8 cellular contexts compared by ENCODE assay signal in genomic region chr1:236144033-236144432, GRCh38. TPM values are rescaled to one million over a fixed set of nuclear protein-coding genes. Genes with fewer than 3 reads are reported as not detected.
DNase-seq lines count a peak whose midpoint lies in the region; ATAC-seq, FAIRE-seq and TF ChIP-seq lines count a peak whose summit lies in the region.

No MANE protein-coding gene starts in this region.

- no peaks in the 10 kb centered on the region; a peak in 1 of 5 replicates for H3K9me3 Mint-ChIP-seq in H9
- no peaks in the 10 kb centered on the region for H3K9me3 Mint-ChIP-seq in MCF 10A (ENCODE audit: unreplicated experiment)

- no peak overlapping the region for H2BK12ac ChIP-seq in H9 (ENCODE audit: insufficient read length, low read depth, low read length)

- no peak overlapping the region for H4K5ac ChIP-seq in H9 (ENCODE audit: insufficient read length, low read depth, low read length)

- intact Hi-C loops in MCF 10A (cut with micrococcal nuclease) (no loop called here), lower leg skin (cut with DNase I; ENCODE audit: low total_unique reads) (no loop called here)

- H3K27me3 Mint-ChIP-seq in H9 (ENCODE audit: low read depth) = peaks cover 54% of the 10 kb centered on the region
- peaks cover 27% of the 10 kb centered on the region for H3K27me3 Mint-ChIP-seq in MCF 10A (ENCODE audit: insufficient read depth, unreplicated experiment)

- H3K23me2 ChIP-seq in H9 (ENCODE audit: insufficient read length, low read depth, low read length, poor library complexity, severe bottlenecking) = peaks cover 18% of the 10 kb centered on the region

- H2BK15ac ChIP-seq in H9 (ENCODE audit: low read depth, low read length) = no peak overlapping the region

- H3K27ac ChIP-seq in A549 (no peak overlapping the region), H9 (ENCODE audit: insufficient read length, low read depth, low read length) (no peak overlapping the region)

- H3T11ph ChIP-seq in H9 (ENCODE audit: low read length) = no peak overlapping the region

- H3K36me3 Mint-ChIP-seq in H9 (ENCODE audit: insufficient read depth in 1 of 3, low read depth in 3 of 3) (peaks cover 0 to 6% (median 0%) of the 10 kb centered on the region in 3 experiments; a peak in 3 of 7 replicates), MCF 10A (ENCODE audit: insufficient read depth, unreplicated experiment) (no peaks in the 10 kb centered on the region)

- FAIRE-seq in A549 (lab: Jason Lieb, UNC) = no peak

- 94% methylated on average over 14 of the region's 14 CpGs for WGBS in A549 (ENCODE audit: missing lambda C conversion rate)
- no CpG with 5 or more reads among the region's 14 CpGs for WGBS in H9 (ENCODE audit: extremely low coverage, insufficient read length, low lambda C conversion rate)
- 74 to 93% methylated on average over 14 of the region's 14 CpGs for WGBS in lower leg skin, 2 donors

- H3K56ac ChIP-seq in H9 (ENCODE audit: insufficient read length, low read depth, low read length) = no peak overlapping the region

- H3K23ac ChIP-seq in H9 (ENCODE audit: insufficient read length, low read depth, low read length) = no peak overlapping the region

- H3K79me1 ChIP-seq in H9 (ENCODE audit: insufficient read depth, low read depth, low read length, poor library complexity, severe bottlenecking) = no peaks in the 10 kb centered on the region

- TF ChIP-seq EP300 in A549 (IDR thresholded peaks at IDR 0.05) = no peak

- H3K4me3 ChIP-seq in A549 (no peak overlapping the region), mononuclear cell (ENCODE audit: low read length) (peak overlapping the region; percentile 62), lower leg skin (ENCODE audit: low read depth, poor library complexity, severe bottlenecking) (no peak overlapping the region)

- no peak for TF ChIP-seq POLR2A in A549 (IDR thresholded peaks at IDR 0.05; ENCODE audit: low read length)
- TF ChIP-seq POLR2A in lower leg skin (IDR thresholded peaks at IDR 0.05) = no peak

- CTCF ChIA-PET in A549 (lab: Yijun Ruan, JAX) (interaction anchor here (0.6 kb wide), 1 partner anchor 38 kb away, joined by 3 read pairs; no protein-coding TSS in a partner anchor), MCF 10A (lab: Yijun Ruan, JAX) (interaction anchor here (0.6 to 1.7 kb wide), 6 partner anchors 12 to 452 kb away, joined by 3 to 6 read pairs (median 4); no protein-coding TSS in a partner anchor)

- H2BK20ac ChIP-seq in H9 (ENCODE audit: low read depth, low read length, poor library complexity, severe bottlenecking) = no peak overlapping the region

- H3K14ac ChIP-seq in H9 (ENCODE audit: insufficient read depth, low read length) = no peak overlapping the region

- H3K27me3 ChIP-seq in H9 (ENCODE audit: insufficient read depth, low read length) (peaks cover 20% of the 10 kb centered on the region; the same call in 1 of the 2 replicates), mononuclear cell (ENCODE audit: insufficient read depth, low read length) (peaks cover 27% of the 10 kb centered on the region)

- BruUV-seq in MCF 10A (replicated peaks; lab: Mats Ljungman, UMichigan) = no TSS peak

- no peak overlapping the region for H3K27ac Mint-ChIP-seq in H9
- no peak overlapping the region for H3K27ac Mint-ChIP-seq in MCF 10A (ENCODE audit: low read depth, unreplicated experiment)

- H3K9ac ChIP-seq in H9 (ENCODE audit: extremely low read depth, insufficient read length, low read length) = no peak overlapping the region

- H3K9me3 ChIP-seq in A549 (no peaks in the 10 kb centered on the region), H9 (ENCODE audit: control insufficient read depth, low read depth, low read length) (no peaks in the 10 kb centered on the region), mononuclear cell (ENCODE audit: low read depth, low read length) (no peaks in the 10 kb centered on the region)

- H3K4me1 Mint-ChIP-seq in H9 = peaks cover 29 to 39% of the 10 kb centered on the region in 2 experiments
- peaks cover 19% of the 10 kb centered on the region for H3K4me1 Mint-ChIP-seq in MCF 10A (ENCODE audit: insufficient read depth, unreplicated experiment)

- no peak for ATAC-seq in A549

- no peak overlapping the region for H2AK5ac ChIP-seq in H9 (ENCODE audit: insufficient read length, low read length)

- POLR2A ChIA-PET in A549 (lab: Yijun Ruan, JAX) (no interaction called here), MCF 10A (lab: Yijun Ruan, JAX) (interaction anchor here (0.6 to 2.4 kb wide), 9 partner anchors 10 to 380 kb away, joined by 3 to 8 read pairs (median 3); partner anchors contain the start of genes EDARADD, ERO1B and LGALS8)

- no peak overlapping the region for H2AFZ ChIP-seq in H9 (ENCODE audit: low read length)

- H3K4me2 ChIP-seq in A549 (peak overlapping the region; percentile 96; the same call in 2 of the 3 replicates), H9 (ENCODE audit: insufficient read depth, insufficient read length, low read length) (peak overlapping the region; percentile 58)

- H2BK120ac ChIP-seq in H9 (ENCODE audit: low read depth, low read length, poor library complexity, severe bottlenecking) = no peak overlapping the region

- no peak overlapping the region for H2BK5ac ChIP-seq in H9 (ENCODE audit: insufficient read length, low read length)

- no peak for TF ChIP-seq RAD21 in A549 (conservative IDR thresholded peaks at IDR 0.05 in 1 of 2, IDR thresholded peaks at IDR 0.05 in 1 of 2)

- H3K4me1 ChIP-seq in A549 = peaks cover 7% of the 10 kb centered on the region; the same call in 1 of the 3 replicates
- H3K4me1 ChIP-seq in H9 (ENCODE audit: insufficient read depth, low read length) = peaks cover 4% of the 10 kb centered on the region; the same call in 1 of the 2 replicates
- H3K4me1 ChIP-seq in mononuclear cell (ENCODE audit: insufficient read depth, low read length) = peaks cover 34% of the 10 kb centered on the region

- no peak overlapping the region for H3K18ac ChIP-seq in H9 (ENCODE audit: insufficient read length, low read depth, low read length)

- no peaks in the 10 kb centered on the region for H4K20me1 ChIP-seq in H9 (ENCODE audit: control insufficient read depth, insufficient read depth, insufficient read length)

- DNase-seq in A549 (ENCODE audit: low read depth in 1 of 2, low spot score in 1 of 2) (no peak), H9 (no peak), MCF 10A (ENCODE audit: unreplicated experiment) (no peak), NCI-H2227 treated with DMSO at 0.1 percent for 48 hours (lab: John Stamatoyannopoulos, UW) (no peak), OCI-M2 (lab: John Stamatoyannopoulos, UW; ENCODE audit: unreplicated experiment) (no peak), NCI-H2107 (lab: John Stamatoyannopoulos, UW) (no peak), lower leg skin (ENCODE audit: low spot score in 2 of 2) (no peak)

- H3K79me2 ChIP-seq in H9 (ENCODE audit: insufficient read depth, low read length) = no peaks in the 10 kb centered on the region; the same call in 1 of the 2 replicates

- H3K4ac ChIP-seq in H9 (ENCODE audit: low read depth, low read length) = no peak overlapping the region

- H3K4me3 Mint-ChIP-seq in H9 = peak overlapping the region; percentile 86 to 94
- H3K4me3 Mint-ChIP-seq in MCF 10A (ENCODE audit: unreplicated experiment) = peak overlapping the region; percentile 77

- TF ChIP-seq CTCF in A549 (IDR thresholded peaks at IDR 0.05) (no peak), H9 (conservative IDR thresholded peaks at IDR 0.05) (no peak), MCF 10A (IDR thresholded peaks at IDR 0.05; ENCODE audit: unreplicated experiment) (no peak), lower leg skin (IDR thresholded peaks at IDR 0.05) (no peak)

- no peak overlapping the region for H4K8ac ChIP-seq in H9 (replicated peaks; ENCODE audit: insufficient read length, low read depth, low read length)

- no peak overlapping the region for H4K91ac ChIP-seq in H9 (ENCODE audit: insufficient read length, low read depth, low read length)

TF ChIP-seq in A549, 52 proteins besides CTCF, POLR2A, EP300 and RAD21:
- no peak for TF ChIP-seq ATOH8 (CRISPR knock-in tag; IDR thresholded peaks at IDR 0.05; ENCODE audit: low read depth)
- TF ChIP-seq RNF2 (IDR thresholded peaks at IDR 0.05; ENCODE audit: borderline replicate concordance, low read depth) = no peak
- TF ChIP-seq NR3C1 (IDR thresholded peaks at IDR 0.05) = no peak
- no peak for TF ChIP-seq TFCP2L1 (CRISPR knock-in tag; IDR thresholded peaks at IDR 0.05)
- no peak for TF ChIP-seq HDAC2 (IDR thresholded peaks at IDR 0.05)
- TF ChIP-seq ZSCAN20 (CRISPR knock-in tag; IDR thresholded peaks at IDR 0.05) = no peak
TF ChIP-seq in A549: peak in this region for 0.

RNA-seq across cellular contexts. Expression of gene GPR137B, which starts 1.7 kb away (rescaled TPM):
- 5.8 and 8.5 TPM in 2 replicates for polyA plus RNA-seq in A549 (2011; rRNA removed)
- 4.1 and 6.5 TPM in 2 replicates for polyA plus RNA-seq in A549 (2012; cell fraction: cytosol; rRNA removed)
- polyA plus RNA-seq in A549 (2012; cell fraction: nucleus; rRNA removed) = 4.1 and 4.5 TPM in 2 replicates
- polyA plus RNA-seq in A549 (2017; fragmentation: RNase III; extraction: RNeasy Plus Mini Kit Qiagen cat#74134 plus additional on column Dnase treatment) = 7.4 to 9.2 TPM (median 9.2 TPM) in 3 replicates
- polyA minus RNA-seq in A549 (2011; rRNA and poly(A)+ RNA removed) = 3.4 and 5.2 TPM in 2 replicates
- 5.9 and 6.6 TPM in 2 replicates for total RNA-seq in H9 (2021)
- total RNA-seq in MCF 10A (2022) = 8.4 and 15.0 TPM in 2 replicates
- total RNA-seq in mononuclear cell = 16.1 TPM
- 10 to 100 TPM; 22.5 to 45.5 (median 35.3) TPM for total RNA-seq in lower leg skin
